24 cellular contexts compared by ENCODE assay signal in the genomic region with DNA sequence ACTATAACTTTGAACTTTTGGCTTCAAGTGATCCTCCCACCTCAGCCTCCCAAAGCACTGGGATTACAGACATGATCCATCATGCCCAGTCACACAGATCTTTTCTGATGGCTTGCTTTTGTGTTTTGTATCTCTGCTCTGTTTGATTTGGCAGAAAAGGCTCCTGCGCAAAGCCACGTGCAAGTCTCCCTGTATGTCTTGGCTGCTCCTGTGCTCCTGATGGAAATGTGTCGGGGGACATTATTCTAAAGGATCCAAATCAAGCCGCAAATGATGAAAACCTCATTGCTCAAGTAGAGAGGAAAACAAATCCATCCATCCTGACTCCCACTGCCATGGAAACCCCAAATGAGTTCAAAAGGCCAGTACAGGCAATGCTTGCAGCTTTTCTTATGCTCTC.
"Had no signal": no experiment of that assay in that cellular context is flagged by ENCODE, and none has a peak within 500 bp of the region (broad histone marks: within the 10 kb centered on the region; RNA-seq: fewer than 3 reads in every experiment).

No MANE protein-coding gene starts in this region.

- H3K36me3 ChIP-seq: colonic mucosa, gastroesophageal sphincter, right lobe of liver, upper lobe of left lung, vagina had no signal

- H3K79me2 ChIP-seq: hepatocyte had no signal

- H3K27ac ChIP-seq: colonic mucosa, dorsolateral prefrontal cortex, gastroesophageal sphincter, hepatocyte, right lobe of liver, skin epidermis, upper lobe of left lung, vagina had no signal

- H3K9me3 ChIP-seq: colonic mucosa, right lobe of liver had no signal

- H3K4me3 ChIP-seq: colonic mucosa, dorsolateral prefrontal cortex, gastroesophageal sphincter, hepatocyte, right lobe of liver, skin epidermis, upper lobe of left lung, vagina had no signal

- H2AFZ ChIP-seq: hepatocyte had no signal

- H3K27me3 ChIP-seq: colonic mucosa, gastroesophageal sphincter, hepatocyte, right lobe of liver, upper lobe of left lung, vagina had no signal

- DNase-seq: activated CD4-positive, alpha-beta memory T cell treated with anti-CD3 and anti-CD28 coated beads, Interleukin-2, amount 10 ng/mL, durations not matched to agents 7 days and 5 days; activated CD4-positive, alpha-beta T cell treated with anti-CD3 and anti-CD28 coated beads for 1 hour; activated CD4-positive, alpha-beta T cell treated with anti-CD3 and anti-CD28 coated beads, Interleukin-2, amount 10 ng/mL, durations not matched to agents 7 days and 5 days; activated CD8-positive, alpha-beta memory T cell treated with anti-CD3 and anti-CD28 coated beads, Interleukin-2, amount 50 U/mL, for 48 hours; activated gamma-delta T cell treated with Interleukin-2 at 50 U/mL for 16 hours; activated naive CD4-positive, alpha-beta T cell treated with anti-CD3 and anti-CD28 coated beads, Interleukin-2, amount 50 U/mL, for 16 hours; activated T-cell treated with anti-CD3 and anti-CD28 coated beads, Interleukin-2, amount 50 U/mL, for 24 hours; amniotic stem cell; colonic mucosa; dorsolateral prefrontal cortex; effector memory CD4-positive, alpha-beta T cell; left cardiac atrium; mammary epithelial cell; right lobe of liver; stimulated activated CD4-positive, alpha-beta T cell treated with anti-CD3 and anti-CD28 coated beads, Interleukin-12 subunit alpha, Interleukin-12 subunit beta, amount 100 ng/mL, for 4 hours; stimulated activated CD4-positive, alpha-beta T cell treated with anti-CD3 and anti-CD28 coated beads, Interleukin-4, amount 100 ng/mL, for 1 hour; stimulated activated naive CD8-positive, alpha-beta T cell treated with anti-CD3 and anti-CD28 coated beads, Interleukin-15, Interleukin-2, amounts not matched to agents 100 U/mL and 50 U/mL, for 24 hours; T-helper 17 cell; T1000; upper lobe of left lung had no signal

- H3K4me2 ChIP-seq: hepatocyte had no signal
